ENCODE assay signal across 8 cellular contexts in genomic region chr15:64596701-64597468, GRCh38.
DNase-seq lines count a peak whose midpoint lies in the region; ATAC-seq and TF ChIP-seq lines count a peak whose summit lies in the region.

No MANE protein-coding gene starts in this region.

- H4K8ac ChIP-seq in H9 (replicated peaks; ENCODE audit: insufficient read length, low read depth, low read length) = no peak overlapping the region

- no peak overlapping the region for H2AFZ ChIP-seq in H9 (ENCODE audit: low read length)

- no peaks in the 10 kb centered on the region for H3K36me3 Mint-ChIP-seq in H9 (ENCODE audit: insufficient read depth in 1 of 3, low read depth in 3 of 3)

- H3K79me1 ChIP-seq in H9 (ENCODE audit: insufficient read depth, low read depth, low read length, poor library complexity, severe bottlenecking) = peaks cover 6% of the 10 kb centered on the region

- H3T11ph ChIP-seq in H9 (ENCODE audit: low read length) = no peak overlapping the region

- H3K9me3 Mint-ChIP-seq in H9 = no peaks in the 10 kb centered on the region

- no peak overlapping the region for H3K4me2 ChIP-seq in H9 (ENCODE audit: insufficient read depth, insufficient read length, low read length)

- H3K27ac ChIP-seq in H9 (ENCODE audit: insufficient read length, low read depth, low read length) (no peak overlapping the region), stomach (peak overlapping the region in 3 of 5 donors; percentile 37 to 69 (median 47))

- peak overlapping the region; percentile 56 to 91 (median 59) for H3K27ac Mint-ChIP-seq in H9

- no peak overlapping the region for H4K91ac ChIP-seq in H9 (ENCODE audit: insufficient read length, low read depth, low read length)

- no peaks in the 10 kb centered on the region for H4K20me1 ChIP-seq in H9 (ENCODE audit: control insufficient read depth, insufficient read depth, insufficient read length)

- no peak overlapping the region for H3K9ac ChIP-seq in H9 (ENCODE audit: extremely low read depth, insufficient read length, low read length)

- H3K14ac ChIP-seq in H9 (ENCODE audit: insufficient read depth, low read length) = no peak overlapping the region

- H2BK5ac ChIP-seq in H9 (ENCODE audit: insufficient read length, low read length) = no peak overlapping the region

- WGBS in H9 (ENCODE audit: extremely low coverage, insufficient read length, low lambda C conversion rate) = no CpG with 5 or more reads among the region's 4 CpGs
- WGBS in stomach, 5 donors = 17 to 38% (median 24%) methylated on average over 4 of the region's 4 CpGs

- H3K23me2 ChIP-seq in H9 (ENCODE audit: insufficient read length, low read depth, low read length, poor library complexity, severe bottlenecking) = no peaks in the 10 kb centered on the region

- H3K18ac ChIP-seq in H9 (ENCODE audit: insufficient read length, low read depth, low read length) = no peak overlapping the region

- no peak overlapping the region for H4K5ac ChIP-seq in H9 (ENCODE audit: insufficient read length, low read depth, low read length)

- intact Hi-C loops in stomach (cut with DNase I; ENCODE audit: low total_unique reads) = no loop called here

- H3K9me3 ChIP-seq in H9 (ENCODE audit: control insufficient read depth, low read depth, low read length) (no peaks in the 10 kb centered on the region), stomach (no peaks in the 10 kb centered on the region)

- peak; percentile 32 for DNase-seq in DMS114 treated with DMSO at 0.1 percent for 48 hours (lab: John Stamatoyannopoulos, UW; ENCODE audit: unreplicated experiment)
- DNase-seq in H9 = peak; percentile 62
- DNase-seq in NCI-H446 (lab: John Stamatoyannopoulos, UW) = peak; percentile 63 to 65
- peak; percentile 84 for DNase-seq in amniotic epithelial cell (ENCODE audit: low read depth)
- DNase-seq in iris pigment epithelial cell (ENCODE audit: low read depth) = peak; percentile 68
- no peak for DNase-seq in stomach
- no peak for DNase-seq in GOT3 (lab: John Stamatoyannopoulos, UW)

- H2BK20ac ChIP-seq in H9 (ENCODE audit: low read depth, low read length, poor library complexity, severe bottlenecking) = no peak overlapping the region

- H3K27me3 Mint-ChIP-seq in H9 (ENCODE audit: low read depth) = no peaks in the 10 kb centered on the region

- H3K4me1 Mint-ChIP-seq in H9 = peaks cover 25 to 38% of the 10 kb centered on the region in 2 experiments

- H3K23ac ChIP-seq in H9 (ENCODE audit: insufficient read length, low read depth, low read length) = no peak overlapping the region

- H3K27me3 ChIP-seq in H9 (ENCODE audit: insufficient read depth, low read length) (no peaks in the 10 kb centered on the region), stomach (no peaks in the 10 kb centered on the region)

- TF ChIP-seq EP300 in stomach (IDR thresholded peaks at IDR 0.05) = no peak

- H2BK12ac ChIP-seq in H9 (ENCODE audit: insufficient read length, low read depth, low read length) = no peak overlapping the region

- no peak for TF ChIP-seq POLR2A in stomach (IDR thresholded peaks at IDR 0.05)

- H3K4me3 Mint-ChIP-seq in H9 = peak overlapping the region in 1 of 2 experiments; percentile 50; a peak in 2 of 5 replicates

- H3K4ac ChIP-seq in H9 (ENCODE audit: low read depth, low read length) = no peak overlapping the region

- H3K56ac ChIP-seq in H9 (ENCODE audit: insufficient read length, low read depth, low read length) = no peak overlapping the region

- peaks cover 2% of the 10 kb centered on the region; the same call in 1 of the 2 replicates for H3K79me2 ChIP-seq in H9 (ENCODE audit: insufficient read depth, low read length)

- no peaks in the 10 kb centered on the region for H3K36me3 ChIP-seq in stomach

- ATAC-seq in GM19452 (IDR thresholded peaks at IDR 0.05; ENCODE audit: unreplicated experiment) = no peak

- H3K4me3 ChIP-seq in stomach = peak overlapping the region in 1 of 4 donors; percentile 4

- H2BK120ac ChIP-seq in H9 (ENCODE audit: low read depth, low read length, poor library complexity, severe bottlenecking) = no peak overlapping the region

- no peak overlapping the region for H2BK15ac ChIP-seq in H9 (ENCODE audit: low read depth, low read length)

- H2AK5ac ChIP-seq in H9 (ENCODE audit: insufficient read length, low read length) = no peak overlapping the region

- TF ChIP-seq CTCF in H9 (conservative IDR thresholded peaks at IDR 0.05) = no peak
- TF ChIP-seq CTCF in stomach (IDR thresholded peaks at IDR 0.05) = no peak

- H3K4me1 ChIP-seq in H9 (ENCODE audit: insufficient read depth, low read length) (peaks cover 2% of the 10 kb centered on the region; the same call in 1 of the 2 replicates), stomach (peaks cover 17 to 53% (median 31%) of the 10 kb centered on the region in 4 donors)

Comparison
In these comparisons a context has a peak if more than half of its experiments do, and no peak if none do; other contexts are left out.
1. DNase-seq: peak in DMS114 treated with DMSO at 0.1 percent for 48 hours (single experiment), H9 (single experiment), NCI-H446 (2 of 2), amniotic epithelial cell (single experiment) and iris pigment epithelial cell (single experiment); none in stomach (single experiment) and GOT3 (single experiment).